Comparison of ENCODE assay signal across 8 cellular contexts in the genomic region with DNA sequence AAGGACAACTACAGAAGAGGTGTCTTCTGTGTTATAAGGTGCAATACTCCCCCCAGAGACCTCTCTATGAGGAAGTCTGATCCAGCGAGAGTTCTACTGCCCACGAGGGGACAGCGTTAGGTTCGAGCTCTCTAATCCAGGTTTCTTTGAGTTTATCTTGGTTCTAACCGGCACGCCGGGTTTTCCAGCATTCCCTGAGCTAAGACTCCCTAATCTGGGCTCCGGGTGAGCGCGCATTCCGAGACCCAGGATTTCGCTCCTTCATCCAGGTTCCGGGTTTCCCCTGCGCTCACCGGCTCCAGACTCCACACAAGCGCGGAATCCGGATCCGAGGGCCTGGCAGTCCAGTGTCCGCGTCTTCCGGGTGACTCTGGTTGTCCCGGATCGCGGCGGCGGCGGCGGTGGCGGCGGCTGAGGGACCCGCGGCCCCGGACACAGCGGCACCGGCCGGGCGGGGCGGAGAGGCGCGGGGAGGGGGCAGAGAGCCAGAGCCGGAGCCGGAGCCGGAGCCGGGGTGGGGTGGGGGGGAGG. TPM values are rescaled to one million over a fixed set of nuclear protein-coding genes. Genes with fewer than 3 reads are reported as not detected.
DNase-seq lines count a peak whose midpoint lies in the region; ATAC-seq and TF ChIP-seq lines count a peak whose summit lies in the region.

A gene with protein sequence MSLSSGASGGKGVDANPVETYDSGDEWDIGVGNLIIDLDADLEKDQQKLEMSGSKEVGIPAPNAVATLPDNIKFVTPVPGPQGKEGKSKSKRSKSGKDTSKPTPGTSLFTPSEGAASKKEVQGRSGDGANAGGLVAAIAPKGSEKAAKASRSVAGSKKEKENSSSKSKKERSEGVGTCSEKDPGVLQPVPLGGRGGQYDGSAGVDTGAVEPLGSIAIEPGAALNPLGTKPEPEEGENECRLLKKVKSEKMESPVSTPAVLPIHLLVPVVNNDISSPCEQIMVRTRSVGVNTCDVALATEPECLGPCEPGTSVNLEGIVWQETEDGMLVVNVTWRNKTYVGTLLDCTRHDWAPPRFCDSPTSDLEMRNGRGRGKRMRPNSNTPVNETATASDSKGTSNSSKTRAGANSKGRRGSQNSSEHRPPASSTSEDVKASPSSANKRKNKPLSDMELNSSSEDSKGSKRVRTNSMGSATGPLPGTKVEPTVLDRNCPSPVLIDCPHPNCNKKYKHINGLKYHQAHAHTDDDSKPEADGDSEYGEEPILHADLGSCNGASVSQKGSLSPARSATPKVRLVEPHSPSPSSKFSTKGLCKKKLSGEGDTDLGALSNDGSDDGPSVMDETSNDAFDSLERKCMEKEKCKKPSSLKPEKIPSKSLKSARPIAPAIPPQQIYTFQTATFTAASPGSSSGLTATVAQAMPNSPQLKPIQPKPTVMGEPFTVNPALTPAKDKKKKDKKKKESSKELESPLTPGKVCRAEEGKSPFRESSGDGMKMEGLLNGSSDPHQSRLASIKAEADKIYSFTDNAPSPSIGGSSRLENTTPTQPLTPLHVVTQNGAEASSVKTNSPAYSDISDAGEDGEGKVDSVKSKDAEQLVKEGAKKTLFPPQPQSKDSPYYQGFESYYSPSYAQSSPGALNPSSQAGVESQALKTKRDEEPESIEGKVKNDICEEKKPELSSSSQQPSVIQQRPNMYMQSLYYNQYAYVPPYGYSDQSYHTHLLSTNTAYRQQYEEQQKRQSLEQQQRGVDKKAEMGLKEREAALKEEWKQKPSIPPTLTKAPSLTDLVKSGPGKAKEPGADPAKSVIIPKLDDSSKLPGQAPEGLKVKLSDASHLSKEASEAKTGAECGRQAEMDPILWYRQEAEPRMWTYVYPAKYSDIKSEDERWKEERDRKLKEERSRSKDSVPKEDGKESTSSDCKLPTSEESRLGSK (N-terminal part only) (plus strand): TSS at position 373 of the 531 bp plus-strand sequence. CDS start 38,842 bp downstream, outside the sequence.

- H3K27ac ChIP-seq in H9 (ENCODE audit: insufficient read length, low read depth, low read length) (peak within 1 kb of the TSS; percentile 63), adrenal gland (peak within 1 kb of the TSS in 4 of 5 donors; percentile 40 to 98 (median 82)), heart left ventricle (peak within 1 kb of the TSS; percentile 67 to 94 (median 84)), trophoblast cell (ENCODE audit: low read depth, low read length) (peak within 1 kb of the TSS; percentile 80), tibial artery (peak within 1 kb of the TSS; percentile 86 to 93)

- intact Hi-C loops in T-helper 1 cell treated with Interleukin-12 subunit alpha and Interleukin-12 subunit beta and Interleukin-4 antibody, amounts not matched to agents 30 ng/mL and 1 ng/mL, for 36 hours (cut with micrococcal nuclease): loop anchor here (1.0 to 5.0 kb wide), 7 partner anchors 15 to 298 kb away; a partner anchor contains a TSS
- intact Hi-C loops in adrenal gland (cut with DNase I) (loop anchor here in 1 of 2 donors (10.0 kb wide), 1 partner anchor 205 kb away; no protein-coding TSS in a partner anchor), heart left ventricle (cut with DNase I) (loop anchor here in 1 of 10 donors (5.0 kb wide), 2 partner anchors 42 to 177 kb away; no protein-coding TSS in a partner anchor), tibial artery (cut with DNase I; ENCODE audit: low total_unique reads) (no loop called here)

- H3K23ac ChIP-seq in H9 (ENCODE audit: insufficient read length, low read depth, low read length): no peak within 1 kb of the TSS
- H3K23ac ChIP-seq in trophoblast cell (ENCODE audit: low read length): no peak within 1 kb of the TSS

- H4K5ac ChIP-seq in H9 (ENCODE audit: insufficient read length, low read depth, low read length): no peak within 1 kb of the TSS

- H3K14ac ChIP-seq in H9 (ENCODE audit: insufficient read depth, low read length) (peak within 1 kb of the TSS; percentile 23; the same call in 1 of the 2 replicates), trophoblast cell (ENCODE audit: low read length) (peak within 1 kb of the TSS; percentile 93)

- peak; percentile 54 for DNase-seq in DMS79 treated with DMSO at 0.1 percent for 48 hours (lab: John Stamatoyannopoulos, UW)
- DNase-seq in H9: peak; percentile 97
- DNase-seq in NCI-H1105 treated with DMSO at 0.1 percent for 48 hours (lab: John Stamatoyannopoulos, UW): peak; percentile 91
- peak; percentile 90 to 98 (median 94) for DNase-seq in adrenal gland
- peak; percentile 93 to 96 (median 94) for DNase-seq in heart left ventricle
- peak; percentile 97 to 99 for DNase-seq in trophoblast cell
- peak; percentile 93 to 95 for DNase-seq in tibial artery

- H3K79me1 ChIP-seq in H9 (ENCODE audit: insufficient read depth, low read depth, low read length, poor library complexity, severe bottlenecking) (peaks cover 7% of the 10 kb centered on the region), trophoblast cell (ENCODE audit: low read length) (peaks cover 13% of the 10 kb centered on the region)

- H3K27me3 ChIP-seq in H9 (ENCODE audit: insufficient read depth, low read length) (no peaks in the 10 kb centered on the region), adrenal gland (no peaks in the 10 kb centered on the region), heart left ventricle (no peaks in the 10 kb centered on the region), trophoblast cell (ENCODE audit: insufficient read depth, low read length) (no peaks in the 10 kb centered on the region), tibial artery (no peaks in the 10 kb centered on the region)

- H2BK12ac ChIP-seq in H9 (ENCODE audit: insufficient read length, low read depth, low read length): no peak within 1 kb of the TSS
- H2BK12ac ChIP-seq in trophoblast cell (ENCODE audit: low read length): no peak within 1 kb of the TSS

- H3K9me3 Mint-ChIP-seq in H9: no peaks in the 10 kb centered on the region

- peak within 1 kb of the TSS; percentile 82 to 92 for H3K4me3 Mint-ChIP-seq in H9

- H3T11ph ChIP-seq in H9 (ENCODE audit: low read length): no peak within 1 kb of the TSS

- no peak within 1 kb of the TSS for H4K91ac ChIP-seq in H9 (ENCODE audit: insufficient read length, low read depth, low read length)
- H4K91ac ChIP-seq in trophoblast cell (ENCODE audit: low read depth, low read length): peak within 1 kb of the TSS; percentile 96

- no peak within 1 kb of the TSS for H2BK120ac ChIP-seq in H9 (ENCODE audit: low read depth, low read length, poor library complexity, severe bottlenecking)
- peak within 1 kb of the TSS; percentile 76 for H2BK120ac ChIP-seq in trophoblast cell (ENCODE audit: insufficient read depth, low read length, poor library complexity)

- peak within 1 kb of the TSS; percentile 93 to 97 (median 95) for H3K27ac Mint-ChIP-seq in H9

- peak within 1 kb of the TSS in 2 of 4 donors; percentile 31 to 95 for H3K4me3 ChIP-seq in adrenal gland
- peak within 1 kb of the TSS; percentile 56 to 89 (median 73) for H3K4me3 ChIP-seq in heart left ventricle
- H3K4me3 ChIP-seq in trophoblast cell (ENCODE audit: low read depth, low read length): peak within 1 kb of the TSS; percentile 82
- peak within 1 kb of the TSS; percentile 96 to 97 for H3K4me3 ChIP-seq in tibial artery

- H3K9ac ChIP-seq in H9 (ENCODE audit: extremely low read depth, insufficient read length, low read length) (peak within 1 kb of the TSS; percentile 82), trophoblast cell (ENCODE audit: low read length) (peak within 1 kb of the TSS; percentile 79)

- H3K56ac ChIP-seq in H9 (ENCODE audit: insufficient read length, low read depth, low read length): no peak within 1 kb of the TSS

- no CpG with 5 or more reads among the region's 45 CpGs for WGBS in H9 (ENCODE audit: extremely low coverage, insufficient read length, low lambda C conversion rate)
- WGBS in adrenal gland, 4 donors: 1 to 2% (median 1%) methylated on average over 10 to 45 of the region's 45 CpGs
- WGBS in heart left ventricle, 4 donors: 0 to 3% (median 1%) methylated on average over 18 to 45 of the region's 45 CpGs
- no CpG with 5 or more reads among the region's 45 CpGs for WGBS in trophoblast cell (ENCODE audit: extremely low coverage, insufficient coverage, insufficient read length)

- H3K36me3 Mint-ChIP-seq in H9 (ENCODE audit: insufficient read depth in 1 of 3, low read depth in 3 of 3): peaks cover 0 to 5% (median 4%) of the 10 kb centered on the region in 3 experiments; a peak in 5 of 7 replicates

- TF ChIP-seq POLR2A in adrenal gland (IDR thresholded peaks at IDR 0.05) (peak; percentile 73 to 97), heart left ventricle (IDR thresholded peaks at IDR 0.05) (peak in 1 of 2 donors; percentile 57)

- TF ChIP-seq CTCF in H9 (conservative IDR thresholded peaks at IDR 0.05) (no peak), adrenal gland (IDR thresholded peaks at IDR 0.05) (peak in 1 of 6 experiments; percentile 59), heart left ventricle (IDR thresholded peaks at IDR 0.05) (no peak), tibial artery (IDR thresholded peaks at IDR 0.05) (no peak)

- no peak within 1 kb of the TSS for H2BK20ac ChIP-seq in H9 (ENCODE audit: low read depth, low read length, poor library complexity, severe bottlenecking)

- H2AFZ ChIP-seq in H9 (ENCODE audit: low read length) (peak within 1 kb of the TSS; percentile 92), trophoblast cell (ENCODE audit: insufficient read depth, low read length, poor library complexity) (peak within 1 kb of the TSS; percentile 79)

- H3K36me3 ChIP-seq in adrenal gland (replicated peaks in 1 of 2) (no peaks in the 10 kb centered on the region), heart left ventricle (peaks cover 0 to 15% (median 11%) of the 10 kb centered on the region in 9 donors), trophoblast cell (ENCODE audit: control insufficient read depth in 1 of 2, insufficient read depth in 2 of 2, low read length in 2 of 2) (peaks cover 0 to under 1% of the 10 kb centered on the region in 2 experiments), tibial artery (peaks cover 0 to 18% (median 8%) of the 10 kb centered on the region in 3 donors)

- H2AK5ac ChIP-seq in H9 (ENCODE audit: insufficient read length, low read length) (no peak within 1 kb of the TSS), trophoblast cell (ENCODE audit: low read length) (peak within 1 kb of the TSS; percentile 49)

- ATAC-seq in heart left ventricle: peak; percentile 75 to 92 (median 84)

- H3K79me2 ChIP-seq in H9 (ENCODE audit: insufficient read depth, low read length) (peaks cover 14% of the 10 kb centered on the region; the same call in 1 of the 2 replicates), trophoblast cell (ENCODE audit: control insufficient read depth, insufficient read depth, low read length, poor library complexity) (peaks cover 3% of the 10 kb centered on the region)

- H4K20me1 ChIP-seq in H9 (ENCODE audit: control insufficient read depth, insufficient read depth, insufficient read length): no peaks in the 10 kb centered on the region

- H3K4me2 ChIP-seq in H9 (ENCODE audit: insufficient read depth, insufficient read length, low read length): peak within 1 kb of the TSS; percentile 97
- H3K4me2 ChIP-seq in trophoblast cell (ENCODE audit: low read length): peak within 1 kb of the TSS; percentile 95

- H3K23me2 ChIP-seq in H9 (ENCODE audit: insufficient read length, low read depth, low read length, poor library complexity, severe bottlenecking): peaks cover 7% of the 10 kb centered on the region

- H2BK5ac ChIP-seq in H9 (ENCODE audit: insufficient read length, low read length) (no peak within 1 kb of the TSS), trophoblast cell (ENCODE audit: low read depth, low read length, poor library complexity) (peak within 1 kb of the TSS; percentile 80)

- H3K18ac ChIP-seq in H9 (ENCODE audit: insufficient read length, low read depth, low read length) (peak within 1 kb of the TSS; percentile 52), trophoblast cell (ENCODE audit: low read length) (peak within 1 kb of the TSS; percentile 94)

- no peaks in the 10 kb centered on the region for H3K27me3 Mint-ChIP-seq in H9 (ENCODE audit: low read depth)

- H3K4ac ChIP-seq in H9 (ENCODE audit: low read depth, low read length) (no peak within 1 kb of the TSS), trophoblast cell (ENCODE audit: low read depth, low read length) (peak within 1 kb of the TSS; percentile 53)

- no peak within 1 kb of the TSS for H4K8ac ChIP-seq in H9 (replicated peaks; ENCODE audit: insufficient read length, low read depth, low read length)
- peak within 1 kb of the TSS; percentile 91 for H4K8ac ChIP-seq in trophoblast cell (ENCODE audit: low read depth, low read length)

- H4K12ac ChIP-seq in trophoblast cell (ENCODE audit: low read depth, low read length): peak within 1 kb of the TSS; percentile 77

- H3K9me3 ChIP-seq in H9 (ENCODE audit: control insufficient read depth, low read depth, low read length) (no peaks in the 10 kb centered on the region), adrenal gland (replicated peaks in 1 of 3) (no peaks in the 10 kb centered on the region), heart left ventricle (no peaks in the 10 kb centered on the region), trophoblast cell (ENCODE audit: insufficient read depth, low read depth, low read length) (no peaks in the 10 kb centered on the region), tibial artery (no peaks in the 10 kb centered on the region)

- H3K4me1 ChIP-seq in H9 (ENCODE audit: insufficient read depth, low read length) (0 out of 2 replicates have a peak, but pooled peaks cover 5% of the 10 kb centered on the region), adrenal gland (replicated peaks in 1 of 2) (peaks cover 28 to 62% of the 10 kb centered on the region in 2 donors), heart left ventricle (peaks cover 9 to 69% (median 37%) of the 10 kb centered on the region in 12 donors), trophoblast cell (ENCODE audit: control insufficient read depth in 1 of 2, insufficient read depth in 2 of 2, low read length in 2 of 2) (peaks cover 8 to 11% of the 10 kb centered on the region in 2 experiments), tibial artery (peaks cover 0 to 43% (median 23%) of the 10 kb centered on the region in 4 donors)

- H3K4me1 Mint-ChIP-seq in H9: peaks cover 43 to 54% of the 10 kb centered on the region in 2 experiments

- H2BK15ac ChIP-seq in H9 (ENCODE audit: low read depth, low read length): no peak within 1 kb of the TSS

RNA-seq across cellular contexts. Expression of the gene that starts here (rescaled TPM):
- total RNA-seq in H9 (2021) (38.8 and 45.3 TPM in 2 replicates), adrenal gland (10 to 100 TPM; 19.3 to 35.5 (median 26.9) TPM), heart left ventricle (10 to 100 TPM; 12.2 to 24.5 (median 17.2) TPM)
- total RNA-seq in T-helper 1 cell treated with Interleukin-12 subunit alpha and Interleukin-12 subunit beta and Interleukin-4 antibody, amounts not matched to agents 30 ng/mL and 1 ng/mL, for 36 hours: 45.0 and 45.8 TPM in 2 replicates
- polyA plus RNA-seq in adrenal gland (10 to 100 TPM in 2 of 3 donors, 1 to 10 TPM in 1; 4.4 to 18.4 (median 14.1) TPM), heart left ventricle (10 to 100 TPM in 1 of 2 donors, 1 to 10 TPM in 1; 5.8 to 13.4 TPM)
- 20.0 and 20.6 TPM in 2 replicates for polyA plus RNA-seq in trophoblast cell (2013)
